In the genomic region with DNA sequence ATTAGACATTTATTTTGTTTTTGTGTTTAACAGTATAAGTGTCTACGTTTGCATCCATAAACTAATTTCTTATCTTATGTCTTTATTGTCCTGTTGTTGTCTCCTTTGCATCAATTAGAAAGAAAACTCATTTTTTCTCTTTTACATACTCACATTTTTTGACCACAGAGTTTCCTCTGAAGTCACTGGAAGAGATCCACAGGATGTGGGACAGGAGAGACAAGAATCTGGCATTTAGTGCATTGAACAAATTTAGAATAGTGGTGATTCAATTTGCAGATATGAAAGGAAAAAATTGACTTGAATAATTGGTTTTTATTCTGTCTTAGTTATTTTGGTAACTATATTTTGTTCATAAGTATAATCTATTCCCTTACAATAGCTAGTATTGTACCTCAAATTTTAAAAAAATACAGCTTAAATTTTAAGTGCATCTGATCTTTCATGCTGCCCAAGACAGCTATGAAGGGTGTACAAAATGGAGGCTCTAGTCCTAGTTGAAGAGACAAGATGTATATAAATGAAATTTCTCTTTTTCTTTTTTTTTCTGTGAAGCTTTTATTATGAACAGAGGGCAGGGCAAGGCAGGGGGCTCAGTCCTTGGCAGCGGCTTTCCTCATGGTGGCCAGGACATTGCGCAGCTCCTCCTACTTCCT, we compare ENCODE assay signal across 1 cellular context.
TF ChIP-seq lines count a peak whose summit lies in the region.

No MANE protein-coding gene starts in this region.

TF ChIP-seq in IMR-90, 13 proteins besides CTCF, POLR2A, EP300 and RAD21:
- no peak for TF ChIP-seq BHLHE40 (IDR thresholded peaks at IDR 0.05; ENCODE audit: low read depth, low read length)
- no peak for TF ChIP-seq SMC3 (IDR thresholded peaks at IDR 0.05; ENCODE audit: low read depth, low read length)
- TF ChIP-seq RFX5 (IDR thresholded peaks at IDR 0.05; ENCODE audit: low read depth, low read length) = no peak
- TF ChIP-seq CEBPB (IDR thresholded peaks at IDR 0.05; ENCODE audit: low read depth, low read length) = no peak
- TF ChIP-seq ELK1 (IDR thresholded peaks at IDR 0.05; ENCODE audit: borderline replicate concordance, low read depth, low read length) = no peak
- no peak for TF ChIP-seq MAZ (IDR thresholded peaks at IDR 0.05; ENCODE audit: borderline replicate concordance, low read depth, low read length)
- no peak for TF ChIP-seq NFE2L2 (IDR thresholded peaks at IDR 0.05; ENCODE audit: low read depth, low read length)
- TF ChIP-seq MAFK (IDR thresholded peaks at IDR 0.05; ENCODE audit: low read depth, low read length) = no peak
- TF ChIP-seq USF2 (IDR thresholded peaks at IDR 0.05; ENCODE audit: low read depth, low read length) = no peak
- TF ChIP-seq RCOR1 (IDR thresholded peaks at IDR 0.05; ENCODE audit: insufficient replicate concordance, low read length) = no peak
